Comparison of ENCODE assay signal across 20 cellular contexts in the genomic region with DNA sequence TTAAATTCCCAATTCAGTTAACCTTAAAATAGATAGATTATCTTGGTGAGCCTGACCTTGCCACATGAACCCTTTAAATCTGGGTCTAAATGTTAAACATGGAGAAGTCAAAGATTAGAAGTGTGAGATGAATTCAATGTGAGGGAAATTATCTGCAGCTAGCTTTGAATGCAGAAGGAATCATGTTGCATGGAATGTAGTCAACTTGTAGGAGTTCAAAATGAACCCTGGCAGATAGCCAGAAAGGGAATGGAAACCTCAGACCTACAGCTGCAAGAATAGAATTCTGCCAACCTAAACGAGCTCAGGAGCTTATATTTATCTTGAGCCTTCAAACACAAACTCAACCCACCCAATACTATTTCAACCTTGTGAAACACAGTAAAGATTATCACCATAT.
"Had no signal": no experiment of that assay in that cellular context is flagged by ENCODE, and none has a peak within 500 bp of the region (broad histone marks: within the 10 kb centered on the region; RNA-seq: fewer than 3 reads in every experiment).

No MANE protein-coding gene starts in this region.

- H3K9me3 ChIP-seq: adrenal gland, colonic mucosa, gastrocnemius medialis, ovary, psoas muscle, upper lobe of left lung had no signal

- H3K4me3 ChIP-seq: adrenal gland, colonic mucosa, gastrocnemius medialis, heart left ventricle, mucosa of descending colon, ovary, psoas muscle, thoracic aorta, upper lobe of left lung had no signal

- H3K4me1 ChIP-seq: adrenal gland, colonic mucosa, gastrocnemius medialis, heart left ventricle, psoas muscle, upper lobe of left lung had no signal

- H3K27ac ChIP-seq: adrenal gland, brain microvascular endothelial cell, colonic mucosa, gastrocnemius medialis, heart left ventricle, ovary, psoas muscle, thoracic aorta, upper lobe of left lung had no signal

- H3K27me3 ChIP-seq: adrenal gland, brain microvascular endothelial cell, colonic mucosa, gastrocnemius medialis, heart left ventricle, ovary, upper lobe of left lung had no signal

- ATAC-seq: activated naive CD4-positive, alpha-beta T cell treated with anti-CD3 and anti-CD28 coated beads, Interleukin-2, amount 50 U/mL, for 72 hours; gastrocnemius medialis; heart left ventricle; left ventricle myocardium superior; mucosa of descending colon; naive thymus-derived CD4-positive, alpha-beta T cell; psoas muscle; sciatic nerve; stimulated activated effector memory CD8-positive, alpha-beta T cell treated with anti-CD3 and anti-CD28 coated beads, Interleukin-12 subunit alpha, Interleukin-12 subunit beta, amount 100 ng/mL, for 72 hours had no signal

- DNase-seq: activated CD4-positive, alpha-beta T cell treated with anti-CD3 and anti-CD28 coated beads, Interleukin-2, amount 50 U/mL, for 4 hours; activated gamma-delta T cell; adrenal gland; brain microvascular endothelial cell; central memory CD4-positive, alpha-beta T cell; colonic mucosa; gastrocnemius medialis; heart left ventricle; kidney glomerular epithelial cell; left ventricle myocardium superior; mucosa of descending colon; naive thymus-derived CD4-positive, alpha-beta T cell; ovary; psoas muscle; stimulated activated CD4-positive, alpha-beta T cell treated with anti-CD3 and anti-CD28 coated beads, Interleukin-4, amount 100 ng/mL, for 24 hours; upper lobe of left lung had no signal

- H3K36me3 ChIP-seq: adrenal gland, brain microvascular endothelial cell, colonic mucosa, gastrocnemius medialis, heart left ventricle, ovary, thoracic aorta, upper lobe of left lung had no signal
